In genomic region chr4:153275380-153276276, GRCh38 we compare ENCODE assay signal across 18 cellular contexts.
"Had no signal": no experiment of that assay in that cellular context is flagged by ENCODE, and none has a peak within 500 bp of the region (broad histone marks: within the 10 kb centered on the region; RNA-seq: fewer than 3 reads in every experiment).

No MANE protein-coding gene starts in this region.

- H3K27ac ChIP-seq: cardiac muscle cell, upper lobe of right lung, VCaP had no signal

- H3K27me3 ChIP-seq: cardiac muscle cell, upper lobe of right lung had no signal

- H3K27me3 Mint-ChIP-seq: activated CD4-positive, alpha-beta memory T cell treated with anti-CD3 and anti-CD28 coated beads for 36 hours; activated naive CD8-positive, alpha-beta T cell; T-helper 17 cell had no signal

- H3K4me3 ChIP-seq: cardiac muscle cell, lung, upper lobe of right lung had no signal

- H3K36me3 ChIP-seq: cardiac muscle cell had no signal

- H3K4me3 Mint-ChIP-seq: activated CD4-positive, alpha-beta memory T cell treated with anti-CD3 and anti-CD28 coated beads for 36 hours; activated naive CD8-positive, alpha-beta T cell; activated T-helper 1 cell treated with anti-CD3 and anti-CD28 coated beads, Interleukin-12 subunit alpha, Interleukin-12 subunit beta, Interleukin-2, Interleukin-4 antibody, amounts not matched to agents 30 ng/mL and 10 ng/mL and 1 ng/mL, durations not matched to agents 14 hours and 24 hours and 36 hours; mesothelial cell of epicardium; T-helper 17 cell had no signal

- H3K27ac Mint-ChIP-seq: activated CD4-positive, alpha-beta memory T cell treated with anti-CD3 and anti-CD28 coated beads for 36 hours; activated naive CD8-positive, alpha-beta T cell; activated T-helper 1 cell treated with anti-CD3 and anti-CD28 coated beads, Interleukin-12 subunit alpha, Interleukin-12 subunit beta, Interleukin-2, Interleukin-4 antibody, amounts not matched to agents 30 ng/mL and 10 ng/mL and 1 ng/mL, durations not matched to agents 14 hours and 24 hours and 36 hours; mesothelial cell of epicardium; T-helper 17 cell had no signal

- DNase-seq: activated CD4-positive, alpha-beta memory T cell treated with anti-CD3 and anti-CD28 coated beads for 36 hours; activated T-cell treated with anti-CD3 and anti-CD28 coated beads for 4 hours; amniotic stem cell; foreskin fibroblast; occipital lobe; retina; stimulated activated CD4-positive, alpha-beta T cell treated with anti-CD3 and anti-CD28 coated beads, Interleukin-12 subunit alpha, Interleukin-12 subunit beta, amount 100 ng/mL, for 4 hours; stimulated activated CD4-positive, alpha-beta T cell treated with anti-CD3 and anti-CD28 coated beads, Interleukin-1b, Interleukin-23, amount 100 ng/mL, for 48 hours; stimulated activated CD8-positive, alpha-beta memory T cell treated with anti-CD3 and anti-CD28 coated beads, Interleukin-4, amount 100 ng/mL, for 48 hours; stimulated activated naive CD4-positive, alpha-beta T cell; T-helper 17 cell; upper lobe of right lung had no signal

- H3K9me3 Mint-ChIP-seq: activated CD4-positive, alpha-beta memory T cell treated with anti-CD3 and anti-CD28 coated beads for 36 hours; activated T-helper 1 cell treated with anti-CD3 and anti-CD28 coated beads, Interleukin-12 subunit alpha, Interleukin-12 subunit beta, Interleukin-2, Interleukin-4 antibody, amounts not matched to agents 30 ng/mL and 10 ng/mL and 1 ng/mL, durations not matched to agents 14 hours and 24 hours and 36 hours; mesothelial cell of epicardium had no signal

- ATAC-seq: T-helper 17 cell, upper lobe of right lung had no signal

- H3K36me3 Mint-ChIP-seq: activated CD4-positive, alpha-beta memory T cell treated with anti-CD3 and anti-CD28 coated beads for 36 hours; activated naive CD8-positive, alpha-beta T cell had no signal

- H3K9me3 ChIP-seq: upper lobe of right lung had no signal

- H3K4me1 ChIP-seq: upper lobe of right lung had no signal
